Comparison of ENCODE assay signal across 8 cellular contexts in the genomic region with DNA sequence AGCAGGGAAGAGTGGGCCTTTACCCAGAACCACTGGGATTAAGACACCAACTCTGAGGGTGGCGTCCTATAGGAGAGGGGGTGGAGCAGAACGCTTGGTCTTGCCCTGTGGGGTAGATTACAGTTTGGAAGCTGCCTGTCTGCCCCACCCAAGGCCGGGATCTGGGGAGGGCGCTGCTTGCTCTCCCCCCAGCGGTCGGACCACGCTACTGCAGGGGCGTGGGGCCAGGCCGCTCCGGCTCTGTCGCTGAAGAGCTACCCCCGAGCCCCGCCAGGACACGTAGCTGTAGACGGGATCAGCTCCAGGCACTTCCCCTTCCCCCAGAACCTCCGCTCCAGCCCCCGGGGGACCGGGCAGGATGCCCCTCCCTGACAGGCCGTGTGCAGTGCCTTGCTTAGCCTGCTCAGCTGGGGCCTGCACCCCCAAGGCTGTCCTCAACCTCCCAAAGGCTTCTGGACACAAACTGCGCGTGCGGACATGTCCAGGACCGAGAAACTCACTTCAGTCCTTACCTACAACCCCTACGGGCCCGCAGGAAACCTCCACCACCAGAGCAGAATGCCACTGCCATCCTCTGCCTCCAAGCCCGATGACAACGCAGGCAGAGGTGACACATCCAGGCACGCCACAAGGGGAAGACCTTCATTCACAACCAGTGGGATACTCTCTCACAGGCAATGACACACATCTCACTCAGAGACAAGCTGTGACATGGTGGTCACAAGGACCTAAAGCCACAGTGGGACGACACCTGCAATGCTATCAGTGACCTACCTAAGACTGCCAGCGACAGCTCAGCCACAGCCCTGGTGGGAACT. TPM values are rescaled to one million over a fixed set of nuclear protein-coding genes. Genes with fewer than 3 reads are reported as not detected.
DNase-seq lines count a peak whose midpoint lies in the region; ATAC-seq, FAIRE-seq and TF ChIP-seq lines count a peak whose summit lies in the region.

No MANE protein-coding gene starts in this region.

- H3K36me3 ChIP-seq in bronchial epithelial cell (ENCODE audit: control insufficient read depth, insufficient read depth, low read length), result peaks cover 18% of the 10 kb centered on the region
- no peaks in the 10 kb centered on the region for H3K36me3 ChIP-seq in spleen

- intact Hi-C loops in spleen (cut with DNase I; ENCODE audit: low total_unique reads), result loop anchor here (5.0 kb wide), 1 partner anchor 121 kb away; no protein-coding TSS in a partner anchor

- TF ChIP-seq POLR2A in spleen (IDR thresholded peaks at IDR 0.05), result no peak

- ATAC-seq in GM19035 (IDR thresholded peaks at IDR 0.05; ENCODE audit: unreplicated experiment) (peak; percentile 34), HG03442 (IDR thresholded peaks at IDR 0.05; ENCODE audit: unreplicated experiment) (no peak)

- TF ChIP-seq CTCF in VCaP (conservative IDR thresholded peaks at IDR 0.05) (peak; percentile 96), bronchial epithelial cell (IDR thresholded peaks at IDR 0.05; ENCODE audit: insufficient read depth, low read length, severe bottlenecking) (peak; percentile 99), spleen (IDR thresholded peaks at IDR 0.05 in 8 of 11, conservative IDR thresholded peaks at IDR 0.05 in 3 of 11) (peak; percentile 97 to 100 (median 99))

- H3K27ac ChIP-seq in VCaP, result peak overlapping the region; percentile 70
- H3K27ac ChIP-seq in spleen, result peak overlapping the region; percentile 82 to 94 (median 90)

- DNase-seq in AML-193 (lab: John Stamatoyannopoulos, UW), result peak; percentile 57 to 67
- DNase-seq in NCI-H2029 (lab: John Stamatoyannopoulos, UW), result peak; percentile 70
- peak; percentile 73 for DNase-seq in bronchial epithelial cell (ENCODE audit: low read depth)
- peak; percentile 67 for DNase-seq in inferior parietal cortex (ENCODE audit: extremely low spot score)
- DNase-seq in spleen, result peak; percentile 95

- H3K27me3 ChIP-seq in bronchial epithelial cell (ENCODE audit: control insufficient read depth, insufficient read depth, low read length) (no peaks in the 10 kb centered on the region), spleen (replicated peaks in 1 of 7) (peaks cover 0 to 38% (median 16%) of the 10 kb centered on the region in 7 donors)

- H3K4me1 ChIP-seq in spleen, result peaks cover 60 to 100% (median 97%) of the 10 kb centered on the region in 6 donors

- peak overlapping the region; percentile 95 for H3K4me3 ChIP-seq in bronchial epithelial cell (ENCODE audit: low read depth, low read length)
- H3K4me3 ChIP-seq in spleen, result peak overlapping the region; percentile 13 to 98 (median 78)

- H3K9me3 ChIP-seq in spleen, result no peaks in the 10 kb centered on the region

- FAIRE-seq in bronchial epithelial cell (lab: Jason Lieb, UNC), result peak; percentile 32

- 12 to 23% (median 14%) methylated on average over 21 to 30 of the region's 30 CpGs for WGBS in spleen, 5 donors

RNA-seq across cellular contexts. Expression of a gene that starts 3.6 kb away (rescaled TPM):
- total RNA-seq in bronchial epithelial cell (354 and 607 TPM in 2 replicates), spleen (100 to 1,000 TPM; 168 to 370 (median 289) TPM)
- polyA plus RNA-seq in spleen, result 10 to 100 TPM; 11.8 to 24.0 (median 12.0) TPM

RNA-seq across cellular contexts. Expression of a gene that starts 30.7 kb away (rescaled TPM):
- total RNA-seq in bronchial epithelial cell (2,058 and 2,441 TPM in 2 replicates), spleen (1,000 to 10,000 TPM in 6 of 7 donors, 100 to 1,000 TPM in 1; 989 to 1,475 (median 1,270) TPM)
- 1,000 to 10,000 TPM; 2,364 to 2,501 (median 2,474) TPM for polyA plus RNA-seq in spleen

RNA-seq across cellular contexts. Expression of a gene that starts 48.4 kb away (rescaled TPM):
- total RNA-seq in bronchial epithelial cell (7.0 and 9.5 TPM in 2 replicates), spleen (10 to 100 TPM; 14.4 to 30.9 (median 20.1) TPM)
- polyA plus RNA-seq in spleen, result 10 to 100 TPM; 14.5 to 24.1 (median 16.1) TPM

RNA-seq across cellular contexts. Expression of a gene that starts 58.7 kb away (rescaled TPM):
- total RNA-seq in bronchial epithelial cell (150 and 162 TPM in 2 replicates), spleen (100 to 1,000 TPM; 102 to 154 (median 114) TPM)
- 10 to 100 TPM; 55.3 to 94.6 (median 58.5) TPM for polyA plus RNA-seq in spleen
